In the genomic region with DNA sequence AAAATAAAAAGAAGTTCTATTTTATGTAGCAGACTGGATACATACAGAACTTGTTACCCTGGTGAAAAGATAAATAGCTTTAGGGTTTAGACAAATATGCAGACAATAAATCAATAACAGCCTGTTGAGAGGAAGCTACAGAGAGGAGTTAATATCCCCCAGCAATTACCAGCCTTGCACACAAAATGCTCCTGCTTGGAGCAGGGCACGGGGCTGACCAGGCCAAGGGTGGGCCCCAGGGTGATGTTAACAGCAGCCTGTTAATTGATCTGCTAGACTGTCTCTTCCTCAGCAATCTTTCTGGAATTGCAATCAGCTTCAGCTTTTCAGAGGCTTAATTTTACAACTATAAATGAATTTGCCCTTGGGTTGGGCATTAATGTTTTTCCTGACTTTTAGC, we compare ENCODE assay signal across 1 cellular context.
TF ChIP-seq lines count a peak whose summit lies in the region.

No MANE protein-coding gene starts in this region.

TF ChIP-seq in HepG2, 621 proteins besides CTCF, POLR2A, EP300 and RAD21 (continued from another document):
- TF ChIP-seq, protein P1, sequence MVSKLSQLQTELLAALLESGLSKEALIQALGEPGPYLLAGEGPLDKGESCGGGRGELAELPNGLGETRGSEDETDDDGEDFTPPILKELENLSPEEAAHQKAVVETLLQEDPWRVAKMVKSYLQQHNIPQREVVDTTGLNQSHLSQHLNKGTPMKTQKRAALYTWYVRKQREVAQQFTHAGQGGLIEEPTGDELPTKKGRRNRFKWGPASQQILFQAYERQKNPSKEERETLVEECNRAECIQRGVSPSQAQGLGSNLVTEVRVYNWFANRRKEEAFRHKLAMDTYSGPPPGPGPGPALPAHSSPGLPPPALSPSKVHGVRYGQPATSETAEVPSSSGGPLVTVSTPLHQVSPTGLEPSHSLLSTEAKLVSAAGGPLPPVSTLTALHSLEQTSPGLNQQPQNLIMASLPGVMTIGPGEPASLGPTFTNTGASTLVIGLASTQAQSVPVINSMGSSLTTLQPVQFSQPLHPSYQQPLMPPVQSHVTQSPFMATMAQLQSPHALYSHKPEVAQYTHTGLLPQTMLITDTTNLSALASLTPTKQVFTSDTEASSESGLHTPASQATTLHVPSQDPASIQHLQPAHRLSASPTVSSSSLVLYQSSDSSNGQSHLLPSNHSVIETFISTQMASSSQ (IDR thresholded peaks at IDR 0.05; ENCODE audit: low read depth): 0 out of 2 replicates have a peak, but pooled peaks have one; percentile 15
- TF ChIP-seq, protein P1 (CRISPR knock-in tag; IDR thresholded peaks at IDR 0.05; ENCODE audit: borderline replicate concordance): no peak
- TF ChIP-seq SIX1 (CRISPR knock-in tag; IDR thresholded peaks at IDR 0.05; ENCODE audit: borderline replicate concordance) (no peak), FOXA1 (IDR thresholded peaks at IDR 0.05) (no peak), FOXA1 (CRISPR knock-in tag; IDR thresholded peaks at IDR 0.05) (no peak), ZNF282 (IDR thresholded peaks at IDR 0.05; ENCODE audit: partially characterized antibody) (no peak), RXRA (CRISPR knock-in tag; IDR thresholded peaks at IDR 0.05) (no peak), PITX1 (CRISPR knock-in tag; IDR thresholded peaks at IDR 0.05) (0 out of 2 replicates have a peak, but pooled peaks have one; percentile 18), ZNF383 (CRISPR knock-in tag; IDR thresholded peaks at IDR 0.05; ENCODE audit: borderline replicate concordance) (no peak), GATAD2A (CRISPR knock-in tag; IDR thresholded peaks at IDR 0.05) (peak; percentile 33; the same call in 1 of the 2 replicates), ZNF260 (CRISPR knock-in tag; IDR thresholded peaks at IDR 0.05; ENCODE audit: borderline replicate concordance, low read depth) (no peak), ZNF616 (CRISPR knock-in tag; IDR thresholded peaks at IDR 0.05; ENCODE audit: low read depth) (no peak), KAT2B (IDR thresholded peaks at IDR 0.05; ENCODE audit: borderline replicate concordance, low read depth, low read length) (0 out of 2 replicates have a peak, but pooled peaks have one; percentile 14), MED1 (CRISPR knock-in tag; IDR thresholded peaks at IDR 0.05) (0 out of 2 replicates have a peak, but pooled peaks have one; percentile 6), ZNF780A (CRISPR knock-in tag; IDR thresholded peaks at IDR 0.05) (no peak), ZMAT3 (CRISPR knock-in tag; conservative IDR thresholded peaks at IDR 0.05) (no peak), ZSCAN20 (CRISPR knock-in tag; IDR thresholded peaks at IDR 0.05; ENCODE audit: borderline replicate concordance) (no peak), CC2D1A (CRISPR knock-in tag; IDR thresholded peaks at IDR 0.05) (no peak)
- TF ChIP-seq, protein P2, sequence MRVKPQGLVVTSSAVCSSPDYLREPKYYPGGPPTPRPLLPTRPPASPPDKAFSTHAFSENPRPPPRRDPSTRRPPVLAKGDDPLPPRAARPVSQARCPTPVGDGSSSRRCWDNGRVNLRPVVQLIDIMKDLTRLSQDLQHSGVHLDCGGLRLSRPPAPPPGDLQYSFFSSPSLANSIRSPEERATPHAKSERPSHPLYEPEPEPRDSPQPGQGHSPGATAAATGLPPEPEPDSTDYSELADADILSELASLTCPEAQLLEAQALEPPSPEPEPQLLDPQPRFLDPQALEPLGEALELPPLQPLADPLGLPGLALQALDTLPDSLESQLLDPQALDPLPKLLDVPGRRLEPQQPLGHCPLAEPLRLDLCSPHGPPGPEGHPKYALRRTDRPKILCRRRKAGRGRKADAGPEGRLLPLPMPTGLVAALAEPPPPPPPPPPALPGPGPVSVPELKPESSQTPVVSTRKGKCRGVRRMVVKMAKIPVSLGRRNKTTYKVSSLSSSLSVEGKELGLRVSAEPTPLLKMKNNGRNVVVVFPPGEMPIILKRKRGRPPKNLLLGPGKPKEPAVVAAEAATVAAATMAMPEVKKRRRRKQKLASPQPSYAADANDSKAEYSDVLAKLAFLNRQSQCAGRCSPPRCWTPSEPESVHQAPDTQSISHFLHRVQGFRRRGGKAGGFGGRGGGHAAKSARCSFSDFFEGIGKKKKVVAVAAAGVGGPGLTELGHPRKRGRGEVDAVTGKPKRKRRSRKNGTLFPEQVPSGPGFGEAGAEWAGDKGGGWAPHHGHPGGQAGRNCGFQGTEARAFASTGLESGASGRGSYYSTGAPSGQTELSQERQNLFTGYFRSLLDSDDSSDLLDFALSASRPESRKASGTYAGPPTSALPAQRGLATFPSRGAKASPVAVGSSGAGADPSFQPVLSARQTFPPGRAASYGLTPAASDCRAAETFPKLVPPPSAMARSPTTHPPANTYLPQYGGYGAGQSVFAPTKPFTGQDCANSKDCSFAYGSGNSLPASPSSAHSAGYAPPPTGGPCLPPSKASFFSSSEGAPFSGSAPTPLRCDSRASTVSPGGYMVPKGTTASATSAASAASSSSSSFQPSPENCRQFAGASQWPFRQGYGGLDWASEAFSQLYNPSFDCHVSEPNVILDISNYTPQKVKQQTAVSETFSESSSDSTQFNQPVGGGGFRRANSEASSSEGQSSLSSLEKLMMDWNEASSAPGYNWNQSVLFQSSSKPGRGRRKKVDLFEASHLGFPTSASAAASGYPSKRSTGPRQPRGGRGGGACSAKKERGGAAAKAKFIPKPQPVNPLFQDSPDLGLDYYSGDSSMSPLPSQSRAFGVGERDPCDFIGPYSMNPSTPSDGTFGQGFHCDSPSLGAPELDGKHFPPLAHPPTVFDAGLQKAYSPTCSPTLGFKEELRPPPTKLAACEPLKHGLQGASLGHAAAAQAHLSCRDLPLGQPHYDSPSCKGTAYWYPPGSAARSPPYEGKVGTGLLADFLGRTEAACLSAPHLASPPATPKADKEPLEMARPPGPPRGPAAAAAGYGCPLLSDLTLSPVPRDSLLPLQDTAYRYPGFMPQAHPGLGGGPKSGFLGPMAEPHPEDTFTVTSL (CRISPR knock-in tag; IDR thresholded peaks at IDR 0.05; ENCODE audit: borderline replicate concordance): 0 out of 2 replicates have a peak, but pooled peaks have one; percentile 25
- TF ChIP-seq, protein P3, sequence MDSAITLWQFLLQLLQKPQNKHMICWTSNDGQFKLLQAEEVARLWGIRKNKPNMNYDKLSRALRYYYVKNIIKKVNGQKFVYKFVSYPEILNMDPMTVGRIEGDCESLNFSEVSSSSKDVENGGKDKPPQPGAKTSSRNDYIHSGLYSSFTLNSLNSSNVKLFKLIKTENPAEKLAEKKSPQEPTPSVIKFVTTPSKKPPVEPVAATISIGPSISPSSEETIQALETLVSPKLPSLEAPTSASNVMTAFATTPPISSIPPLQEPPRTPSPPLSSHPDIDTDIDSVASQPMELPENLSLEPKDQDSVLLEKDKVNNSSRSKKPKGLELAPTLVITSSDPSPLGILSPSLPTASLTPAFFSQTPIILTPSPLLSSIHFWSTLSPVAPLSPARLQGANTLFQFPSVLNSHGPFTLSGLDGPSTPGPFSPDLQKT (CRISPR knock-in tag; IDR thresholded peaks at IDR 0.05; ENCODE audit: borderline replicate concordance): no peak
- TF ChIP-seq, protein P4, sequence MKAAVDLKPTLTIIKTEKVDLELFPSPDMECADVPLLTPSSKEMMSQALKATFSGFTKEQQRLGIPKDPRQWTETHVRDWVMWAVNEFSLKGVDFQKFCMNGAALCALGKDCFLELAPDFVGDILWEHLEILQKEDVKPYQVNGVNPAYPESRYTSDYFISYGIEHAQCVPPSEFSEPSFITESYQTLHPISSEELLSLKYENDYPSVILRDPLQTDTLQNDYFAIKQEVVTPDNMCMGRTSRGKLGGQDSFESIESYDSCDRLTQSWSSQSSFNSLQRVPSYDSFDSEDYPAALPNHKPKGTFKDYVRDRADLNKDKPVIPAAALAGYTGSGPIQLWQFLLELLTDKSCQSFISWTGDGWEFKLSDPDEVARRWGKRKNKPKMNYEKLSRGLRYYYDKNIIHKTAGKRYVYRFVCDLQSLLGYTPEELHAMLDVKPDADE (CRISPR knock-in tag; IDR thresholded peaks at IDR 0.05): no peak
- TF ChIP-seq, protein P5, sequence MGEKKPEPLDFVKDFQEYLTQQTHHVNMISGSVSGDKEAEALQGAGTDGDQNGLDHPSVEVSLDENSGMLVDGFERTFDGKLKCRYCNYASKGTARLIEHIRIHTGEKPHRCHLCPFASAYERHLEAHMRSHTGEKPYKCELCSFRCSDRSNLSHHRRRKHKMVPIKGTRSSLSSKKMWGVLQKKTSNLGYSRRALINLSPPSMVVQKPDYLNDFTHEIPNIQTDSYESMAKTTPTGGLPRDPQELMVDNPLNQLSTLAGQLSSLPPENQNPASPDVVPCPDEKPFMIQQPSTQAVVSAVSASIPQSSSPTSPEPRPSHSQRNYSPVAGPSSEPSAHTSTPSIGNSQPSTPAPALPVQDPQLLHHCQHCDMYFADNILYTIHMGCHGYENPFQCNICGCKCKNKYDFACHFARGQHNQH (CRISPR knock-in tag; IDR thresholded peaks at IDR 0.05): no peak
